Comparison of ENCODE assay signal across 14 cellular contexts in the genomic region with DNA sequence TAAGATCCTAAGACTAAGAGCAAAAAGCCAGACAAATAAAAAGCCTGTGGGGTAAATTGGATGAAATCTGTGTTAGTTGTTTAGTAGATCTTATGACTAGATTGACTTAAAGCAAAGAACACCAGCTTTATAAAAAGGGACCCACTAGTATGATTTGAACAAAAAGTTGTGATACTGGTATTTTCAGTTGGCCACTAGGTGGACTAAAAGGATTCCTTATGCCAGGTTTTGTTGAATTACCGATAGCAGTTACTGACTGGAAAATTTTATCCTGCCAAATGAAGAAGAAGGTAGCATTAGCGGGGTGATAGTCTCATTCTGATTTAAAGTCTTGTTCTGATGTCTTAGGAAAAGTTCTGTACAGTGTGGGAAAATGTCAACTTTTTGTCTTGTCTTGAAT. TPM values are rescaled to one million over a fixed set of nuclear protein-coding genes. Genes with fewer than 3 reads are reported as not detected.
DNase-seq lines count a peak whose midpoint lies in the region; ATAC-seq, FAIRE-seq and TF ChIP-seq lines count a peak whose summit lies in the region.
"Had no signal": no experiment of that assay in that cellular context is flagged by ENCODE, and none has a peak within 500 bp of the region (broad histone marks: within the 10 kb centered on the region; RNA-seq: fewer than 3 reads in every experiment).

No MANE protein-coding gene starts in this region.

- H3K27ac ChIP-seq in RWPE2 (ENCODE audit: poor library complexity, severe bottlenecking) (no peak overlapping the region), mammary epithelial cell (ENCODE audit: insufficient read depth, low read depth, low read length) (no peak overlapping the region), thyroid gland (no peak overlapping the region)
- H3K27ac ChIP-seq: dorsolateral prefrontal cortex, SJCRH30 had no signal

- peak; percentile 68 for FAIRE-seq in GM12891 (lab: Jason Lieb, UNC)

- no TSS peak for BruUV-seq in mammary epithelial cell (replicated peaks; lab: Mats Ljungman, UMichigan)
- BruUV-seq in Caco-2 (replicated peaks; lab: Mats Ljungman, UMichigan): no TSS peak

- no peak overlapping the region for H3K9ac ChIP-seq in mammary epithelial cell (ENCODE audit: insufficient read depth, low read length)

- CTCF ChIA-PET in mammary epithelial cell (lab: Charles Lee; ENCODE audit: low non-redundant PET): no interaction called here
- CTCF ChIA-PET in Caco-2 (lab: Charles Lee): no interaction called here

- H3K4me2 ChIP-seq in mammary epithelial cell (ENCODE audit: insufficient read depth, low read depth, low read length): no peak overlapping the region

- H3K4me1 Mint-ChIP-seq in CD14-positive monocyte (peaks cover 2% of the 10 kb centered on the region), glutamatergic neuron (ENCODE audit: low read depth, unreplicated experiment) (no peaks in the 10 kb centered on the region), Caco-2 (ENCODE audit: low read depth, unreplicated experiment) (no peaks in the 10 kb centered on the region)

- intact Hi-C loops in CD14-positive monocyte (cut with micrococcal nuclease) (no loop called here), mammary epithelial cell (cut with micrococcal nuclease) (no loop called here), thyroid gland (cut with DNase I) (no loop called here), Caco-2 (cut with micrococcal nuclease; ENCODE audit: unreplicated experiment) (no loop called here)

- no peaks in the 10 kb centered on the region for H4K20me1 ChIP-seq in mammary epithelial cell (ENCODE audit: insufficient read depth, low read length)

- no peaks in the 10 kb centered on the region for H3K36me3 Mint-ChIP-seq in CD14-positive monocyte
- H3K36me3 Mint-ChIP-seq in glutamatergic neuron (ENCODE audit: unreplicated experiment): no peaks in the 10 kb centered on the region
- no peaks in the 10 kb centered on the region for H3K36me3 Mint-ChIP-seq in Caco-2 (ENCODE audit: insufficient read depth, unreplicated experiment)

- H2AFZ ChIP-seq in mammary epithelial cell (ENCODE audit: low read depth, low read length): no peak overlapping the region

- TF ChIP-seq CTCF in CD14-positive monocyte (IDR thresholded peaks at IDR 0.05): peak; percentile 40
- peak; percentile 75 for TF ChIP-seq CTCF in RWPE2 (IDR thresholded peaks at IDR 0.05; ENCODE audit: poor library complexity, severe bottlenecking)
- TF ChIP-seq CTCF in glutamatergic neuron (IDR thresholded peaks at IDR 0.05; ENCODE audit: partially characterized antibody, unreplicated experiment): peak; percentile 30
- no peak for TF ChIP-seq CTCF in mammary epithelial cell (conservative IDR thresholded peaks at IDR 0.05 in 1 of 2, IDR thresholded peaks at IDR 0.05 in 1 of 2; ENCODE audit: extremely low read depth in 1 of 2, insufficient read depth in 1 of 2, low read depth in 1 of 2, low read length in 2 of 2)
- peak in 2 of 6 experiments; percentile 15 to 22 for TF ChIP-seq CTCF in thyroid gland (IDR thresholded peaks at IDR 0.05)
- TF ChIP-seq CTCF in Caco-2 (IDR thresholded peaks at IDR 0.05; ENCODE audit: insufficient read depth in 1 of 2, low read depth in 1 of 2, low read length in 1 of 2, severe bottlenecking in 1 of 2, unreplicated experiment in 1 of 2): no peak

- peak; percentile 50; the same call in 1 of the 3 replicates for ATAC-seq in RWPE2 (ENCODE audit: low read depth)
- no peak for ATAC-seq in GM21381 (IDR thresholded peaks at IDR 0.05; ENCODE audit: unreplicated experiment)
- ATAC-seq: left cardiac atrium had no signal

- H3K4me1 ChIP-seq in RWPE2 (ENCODE audit: insufficient read depth, poor library complexity, severe bottlenecking) (no peaks in the 10 kb centered on the region), mammary epithelial cell (ENCODE audit: insufficient read depth, low read length) (no peaks in the 10 kb centered on the region), thyroid gland (no peaks in the 10 kb centered on the region), Caco-2 (no peaks in the 10 kb centered on the region)
- H3K4me1 ChIP-seq: SJCRH30 had no signal

- dilution Hi-C loops in mammary epithelial cell (cut with HindIII; ENCODE audit: low sequenced_read_pairs): no loop called here

- H3K9me3 Mint-ChIP-seq in CD14-positive monocyte: no peaks in the 10 kb centered on the region
- H3K9me3 Mint-ChIP-seq in glutamatergic neuron (ENCODE audit: unreplicated experiment): peaks cover 1% of the 10 kb centered on the region
- no peaks in the 10 kb centered on the region for H3K9me3 Mint-ChIP-seq in Caco-2 (ENCODE audit: unreplicated experiment)

- H3K4me3 ChIP-seq in RWPE2 (ENCODE audit: severe bottlenecking): no peak overlapping the region
- no peak overlapping the region for H3K4me3 ChIP-seq in mammary epithelial cell (replicated peaks in 1 of 3; ENCODE audit: insufficient read depth in 1 of 3, low read depth in 2 of 3, low read length in 3 of 3)
- H3K4me3 ChIP-seq in thyroid gland (replicated peaks in 1 of 3): no peak overlapping the region
- no peak overlapping the region for H3K4me3 ChIP-seq in Caco-2 (ENCODE audit: low read depth, low read length)
- H3K4me3 ChIP-seq: dorsolateral prefrontal cortex, SJCRH30 had no signal

- TF ChIP-seq POLR2A in GM12891 (IDR thresholded peaks at IDR 0.05; ENCODE audit: low read depth, low read length): no peak
- no peak for TF ChIP-seq POLR2A in thyroid gland (IDR thresholded peaks at IDR 0.05)

- H3K9me3 ChIP-seq in RWPE2 (ENCODE audit: severe bottlenecking) (no peaks in the 10 kb centered on the region), mammary epithelial cell (replicated peaks; ENCODE audit: insufficient read depth, low read length) (no peaks in the 10 kb centered on the region), thyroid gland (no peaks in the 10 kb centered on the region), Caco-2 (no peaks in the 10 kb centered on the region)
- H3K9me3 ChIP-seq: SJCRH30 had no signal

- no CpG with 5 or more reads among the region's 2 CpGs for WGBS in mammary epithelial cell (ENCODE audit: low coverage, missing lambda C conversion rate)
- 17 to 28% methylated on average over 2 of the region's 2 CpGs for WGBS in thyroid gland, 2 donors

- H3K27ac Mint-ChIP-seq in CD14-positive monocyte: no peak overlapping the region
- no peak overlapping the region for H3K27ac Mint-ChIP-seq in glutamatergic neuron (ENCODE audit: unreplicated experiment)
- no peak overlapping the region for H3K27ac Mint-ChIP-seq in Caco-2 (ENCODE audit: unreplicated experiment)

- no peaks in the 10 kb centered on the region for H3K79me2 ChIP-seq in mammary epithelial cell (ENCODE audit: insufficient read depth, low read length)

- peaks cover 0 to 9% (median 2%) of the 10 kb centered on the region in 3 donors for H3K27me3 Mint-ChIP-seq in CD14-positive monocyte (ENCODE audit: low read depth in 3 of 3)
- peaks cover 3% of the 10 kb centered on the region for H3K27me3 Mint-ChIP-seq in glutamatergic neuron (ENCODE audit: unreplicated experiment)
- no peaks in the 10 kb centered on the region for H3K27me3 Mint-ChIP-seq in Caco-2 (ENCODE audit: insufficient read depth, unreplicated experiment)

- no peak overlapping the region for H3K4me3 Mint-ChIP-seq in CD14-positive monocyte
- H3K4me3 Mint-ChIP-seq in glutamatergic neuron (ENCODE audit: unreplicated experiment): no peak overlapping the region
- H3K4me3 Mint-ChIP-seq in Caco-2 (ENCODE audit: unreplicated experiment): no peak overlapping the region

- in situ Hi-C loops in mammary epithelial cell (cut with MboI; ENCODE audit: low sequenced_read_pairs in 2 of 2): no loop called here

- no peaks in the 10 kb centered on the region for H3K27me3 ChIP-seq in RWPE2 (ENCODE audit: insufficient read depth, poor library complexity, severe bottlenecking)
- H3K27me3 ChIP-seq in mammary epithelial cell (ENCODE audit: insufficient read depth, low read length): no peaks in the 10 kb centered on the region
- no peaks in the 10 kb centered on the region for H3K27me3 ChIP-seq in thyroid gland
- H3K27me3 ChIP-seq in Caco-2 (replicated peaks; ENCODE audit: control insufficient read depth, insufficient read depth, low read length): no peaks in the 10 kb centered on the region
- H3K27me3 ChIP-seq: dorsolateral prefrontal cortex, SJCRH30 had no signal

- DNase-seq in CD14-positive monocyte (ENCODE audit: low spot score) (no peak), GM12891 (ENCODE audit: insufficient read length, low spot score) (no peak), RWPE2 (ENCODE audit: low spot score) (no peak), glutamatergic neuron (no peak), mammary epithelial cell (no peak), thyroid gland (no peak), Caco-2 (no peak)
- DNase-seq: dorsolateral prefrontal cortex, HCEC 1CT, left cardiac atrium, NCI-H1105, NCI-H82 had no signal

- POLR2A ChIA-PET in Caco-2 (lab: Charles Lee): no interaction called here

- H3K36me3 ChIP-seq in RWPE2 (ENCODE audit: low read depth): no peaks in the 10 kb centered on the region
- H3K36me3 ChIP-seq in mammary epithelial cell (ENCODE audit: insufficient read depth, low read length): no peaks in the 10 kb centered on the region
- no peaks in the 10 kb centered on the region for H3K36me3 ChIP-seq in thyroid gland
- no peaks in the 10 kb centered on the region for H3K36me3 ChIP-seq in Caco-2 (ENCODE audit: control insufficient read depth, insufficient read depth, low read length)
- H3K36me3 ChIP-seq: SJCRH30 had no signal

TF ChIP-seq in GM12891, 5 proteins besides CTCF, POLR2A, EP300 and RAD21:
- no peak for TF ChIP-seq TAF1 (IDR thresholded peaks at IDR 0.05; ENCODE audit: low read depth, low read length)
- TF ChIP-seq POLR2AphosphoS5 (IDR thresholded peaks at IDR 0.05; ENCODE audit: low read depth, low read length): no peak
- TF ChIP-seq POU2F2 (IDR thresholded peaks at IDR 0.05; ENCODE audit: low read depth, low read length): no peak
- no peak for TF ChIP-seq PAX5 (IDR thresholded peaks at IDR 0.05; ENCODE audit: insufficient read depth, low read length, severe bottlenecking)
- no peak for TF ChIP-seq SPI1 (IDR thresholded peaks at IDR 0.05; ENCODE audit: low read depth, low read length)

RNA-seq across cellular contexts. Expression of a gene that starts 12.8 kb away (rescaled TPM):
- polyA plus RNA-seq in CD14-positive monocyte: not detected
- not detected for polyA plus RNA-seq in GM12891 (2012; ENCODE audit: low read depth, missing spikeins)
- not detected for total RNA-seq in glutamatergic neuron (ENCODE audit: unreplicated experiment)
- total RNA-seq in mammary epithelial cell: not detected
- polyA plus RNA-seq in mammary epithelial cell: not detected
- not detected for polyA minus RNA-seq in mammary epithelial cell
- not detected for total RNA-seq in thyroid gland
- total RNA-seq in Caco-2 (2022): not detected in 2 replicates
- total RNA-seq: left cardiac atrium, SJCRH30 had no signal

RNA-seq across cellular contexts. Expression of a gene that starts 41.2 kb away (rescaled TPM):
- polyA plus RNA-seq in CD14-positive monocyte: not detected
- 347 TPM for polyA plus RNA-seq in GM12891 (2012; ENCODE audit: low read depth, missing spikeins)
- 152 TPM for total RNA-seq in glutamatergic neuron (ENCODE audit: unreplicated experiment)
- under 1 TPM in 1 of 2 donors, not detected in 1; 0.17 TPM for total RNA-seq in mammary epithelial cell
- not detected for polyA plus RNA-seq in mammary epithelial cell
- not detected for polyA minus RNA-seq in mammary epithelial cell
- total RNA-seq in thyroid gland: 100 to 1,000 TPM in 2 of 4 donors, under 1 TPM in 2; 0.22 to 251 (median 92.9) TPM
- not detected in 2 replicates for total RNA-seq in Caco-2 (2022)

Comparison
In these comparisons a context has a peak if more than half of its experiments do, and no peak if none do; other contexts are left out.
1. CTCF ChIP-seq: peak in CD14-positive monocyte (single experiment), RWPE2 (single experiment) and glutamatergic neuron (single experiment); none in mammary epithelial cell (0 of 2) and Caco-2 (0 of 2).